Comparison of ENCODE assay signal across 9 cellular contexts in the genomic region with DNA sequence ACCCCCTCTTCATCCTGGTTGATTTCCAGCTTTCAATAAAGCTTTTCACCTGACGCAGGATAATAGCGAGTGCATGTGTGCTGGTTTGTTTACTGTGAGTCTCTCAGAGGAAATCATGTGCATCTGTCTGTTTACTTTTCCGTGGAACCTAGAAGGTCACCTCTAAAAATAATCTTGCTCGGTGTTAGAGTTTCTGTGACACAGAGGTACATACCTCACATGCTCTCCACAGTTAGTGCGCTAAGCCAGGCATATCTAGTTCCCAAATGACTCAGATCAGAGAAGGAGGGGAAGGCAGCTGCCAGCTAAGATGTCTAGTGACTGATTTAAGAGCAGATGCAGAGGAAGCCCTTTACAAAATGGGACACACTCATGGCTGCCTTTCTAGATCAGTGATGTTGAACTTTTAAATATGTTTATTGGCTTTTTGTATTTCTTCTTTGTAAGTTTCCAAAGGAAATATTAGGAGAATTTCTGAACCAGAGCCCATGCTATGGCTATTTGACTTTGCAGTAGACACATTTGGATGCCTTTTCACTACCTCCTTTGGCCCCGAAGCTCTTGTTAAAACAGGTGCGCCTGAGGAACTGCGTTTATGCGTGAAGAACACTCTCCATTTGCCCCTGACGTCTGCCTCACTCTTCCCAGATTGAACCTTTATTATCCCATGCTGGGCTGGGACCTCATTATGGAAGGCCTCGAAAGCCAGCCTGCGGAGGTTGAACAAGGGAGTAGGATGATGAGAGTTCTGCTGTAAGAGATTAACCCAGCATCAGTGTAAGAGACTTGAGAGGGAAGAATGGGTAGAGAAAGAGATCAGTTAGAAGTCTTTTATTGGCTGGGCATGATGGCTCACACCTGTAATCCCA.
A peak's percentile ranks its signal among the peaks of the same experiment; 100 is the strongest.
DNase-seq lines count a peak whose midpoint lies in the region; ATAC-seq, FAIRE-seq and TF ChIP-seq lines count a peak whose summit lies in the region.
"Had no signal": no experiment of that assay in that cellular context is flagged by ENCODE, and none has a peak within 500 bp of the region (broad histone marks: within the 10 kb centered on the region; RNA-seq: fewer than 3 reads in every experiment).

No MANE protein-coding gene starts in this region.

- no peak overlapping the region for H2BK20ac ChIP-seq in IMR-90 (ENCODE audit: low read depth, low read length)

- no peaks in the 10 kb centered on the region for H4K20me1 ChIP-seq in IMR-90 (ENCODE audit: insufficient read depth, low read length)

- no TSS peak for BruUV-seq in IMR-90 (replicated peaks; lab: Mats Ljungman, UMichigan)

- peak; percentile 83 for DNase-seq in IMR-90
- DNase-seq in RWPE1 (ENCODE audit: low spot score): peak; percentile 24
- no peak for DNase-seq in pons (ENCODE audit: low spot score)
- no peak for DNase-seq in T-helper 17 cell
- DNase-seq in NCI-H446 treated with DMSO at 0.1 percent for 48 hours (lab: John Stamatoyannopoulos, UW): no peak

- H3K27ac ChIP-seq in IMR-90 (ENCODE audit: insufficient read depth, low read length) (no peak overlapping the region), RWPE1 (no peak overlapping the region)
- H3K27ac ChIP-seq: SK-N-MC had no signal

- no peak overlapping the region for H3K14ac ChIP-seq in IMR-90 (replicated peaks; ENCODE audit: low read depth, low read length)

- no peaks in the 10 kb centered on the region for H3K36me3 Mint-ChIP-seq in T-helper 17 cell (ENCODE audit: low read depth)

- no peak overlapping the region for H2BK5ac ChIP-seq in IMR-90 (ENCODE audit: low read depth, low read length, poor library complexity, severe bottlenecking)

- no peak overlapping the region for H3K4ac ChIP-seq in IMR-90 (ENCODE audit: low read depth, low read length)

- H3K27me3 Mint-ChIP-seq in T-helper 17 cell: no peaks in the 10 kb centered on the region

- no peak overlapping the region for H4K5ac ChIP-seq in IMR-90 (ENCODE audit: low read depth, low read length)

- in situ Hi-C loops in IMR-90 (cut with MboI; ENCODE audit: low sequenced_read_pairs): no loop called here

- no peak overlapping the region for H3K23ac ChIP-seq in IMR-90 (ENCODE audit: low read depth, low read length)

- no CpG with 5 or more reads among the region's 12 CpGs for WGBS in IMR-90 (ENCODE audit: extremely low coverage in 2 of 2, insufficient read length in 1 of 2), 2 experiments

- CTCF ChIA-PET in IMR-90 (lab: Yijun Ruan, JAX): interaction anchor here (1.3 to 1.5 kb wide), 2 partner anchors 12 to 13 kb away, joined by 3 read pairs; no protein-coding TSS in a partner anchor
- CTCF ChIA-PET in RWPE1 (lab: Yijun Ruan, JAX): no interaction called here

- intact Hi-C loops in IMR-90 (cut with micrococcal nuclease): no loop called here

- H3K9me1 ChIP-seq in IMR-90 (ENCODE audit: insufficient read depth, low read length): no peaks in the 10 kb centered on the region

- H3K18ac ChIP-seq in IMR-90 (ENCODE audit: low read depth, low read length): no peak overlapping the region

- no peaks in the 10 kb centered on the region for H3K36me3 ChIP-seq in IMR-90 (ENCODE audit: control insufficient read depth, insufficient read depth, low read length)

- peaks cover 5% of the 10 kb centered on the region for H3K27me3 ChIP-seq in IMR-90 (ENCODE audit: control insufficient read depth, insufficient read depth, low read length)

- no peak overlapping the region for H4K8ac ChIP-seq in IMR-90 (ENCODE audit: low read depth in 2 of 2, low read length in 2 of 2)

- no peak overlapping the region for H3K4me3 ChIP-seq in IMR-90 (ENCODE audit: insufficient read depth, low read depth, low read length)
- H3K4me3 ChIP-seq: SK-N-MC had no signal

- H4K91ac ChIP-seq in IMR-90 (ENCODE audit: insufficient read depth, low read depth, low read length): no peak overlapping the region

- peak; percentile 87 for ATAC-seq in GM18508 (IDR thresholded peaks at IDR 0.05; ENCODE audit: insufficient read depth, unreplicated experiment)
- ATAC-seq in GM21825 (IDR thresholded peaks at IDR 0.05; ENCODE audit: unreplicated experiment): peak; percentile 99
- ATAC-seq in IMR-90 (ENCODE audit: low read depth): peak; percentile 74
- no peak for ATAC-seq in T-helper 17 cell

- POLR2A ChIA-PET in IMR-90 (lab: Charles Lee; ENCODE audit: unreplicated experiment) (no interaction called here), RWPE1 (lab: Yijun Ruan, JAX; ENCODE audit: low non-redundant PET) (no interaction called here)

- H3K4me1 ChIP-seq in IMR-90 (ENCODE audit: control insufficient read depth, insufficient read depth, low read length): peaks cover 2% of the 10 kb centered on the region

- no peak overlapping the region for H2BK120ac ChIP-seq in IMR-90 (ENCODE audit: low read depth, low read length)

- H3K4me3 Mint-ChIP-seq in T-helper 17 cell: no peak overlapping the region

- no peak overlapping the region for H2BK15ac ChIP-seq in IMR-90 (ENCODE audit: low read depth, low read length)

- no peaks in the 10 kb centered on the region for H3K79me1 ChIP-seq in IMR-90 (ENCODE audit: low read depth in 1 of 2, low read length in 2 of 2)

- peaks cover 5% of the 10 kb centered on the region for H3K4me1 Mint-ChIP-seq in T-helper 17 cell

- peak; percentile 99 for FAIRE-seq in islet of Langerhans (lab: Jason Lieb, UNC)

- TF ChIP-seq RAD21 in IMR-90 (IDR thresholded peaks at IDR 0.05; ENCODE audit: low read length): no peak

- no peak overlapping the region for H2AFZ ChIP-seq in IMR-90 (replicated peaks; ENCODE audit: low read length, poor library complexity)

- TF ChIP-seq CTCF in IMR-90 (conservative IDR thresholded peaks at IDR 0.05; ENCODE audit: low read depth, low read length): no peak
- TF ChIP-seq CTCF in RWPE1 (conservative IDR thresholded peaks at IDR 0.05; ENCODE audit: low read depth): no peak

- peak overlapping the region; percentile 64; the same call in 1 of the 2 replicates for H3K4me2 ChIP-seq in IMR-90 (ENCODE audit: low read depth, low read length)

- H3K27ac Mint-ChIP-seq in T-helper 17 cell: no peak overlapping the region

- no peak overlapping the region for H3K9ac ChIP-seq in IMR-90 (ENCODE audit: low read depth, low read length)

- H2AK9ac ChIP-seq in IMR-90 (replicated peaks; ENCODE audit: low read depth, low read length, poor library complexity): no peak overlapping the region

- no peaks in the 10 kb centered on the region for H3K9me3 ChIP-seq in IMR-90 (ENCODE audit: control insufficient read depth, insufficient read depth, low read length)
- H3K9me3 ChIP-seq in T-helper 17 cell (ENCODE audit: control insufficient read depth, low read length, poor library complexity, severe bottlenecking): no peaks in the 10 kb centered on the region

- no peak for TF ChIP-seq POLR2A in IMR-90 (IDR thresholded peaks at IDR 0.05; ENCODE audit: low read depth, low read length)

- no peak overlapping the region; the same call in 1 of the 2 replicates for H2AK5ac ChIP-seq in IMR-90 (ENCODE audit: low read depth, low read length)

- dilution Hi-C loops in IMR-90 (cut with HindIII; ENCODE audit: low sequenced_read_pairs, unreplicated experiment): no loop called here

- no peak overlapping the region for H3K56ac ChIP-seq in IMR-90 (ENCODE audit: extremely low read depth, insufficient read depth, low read length)

TF ChIP-seq in IMR-90, 13 proteins besides CTCF, POLR2A, EP300 and RAD21:
- TF ChIP-seq CHD1 (IDR thresholded peaks at IDR 0.05; ENCODE audit: low read depth, low read length): no peak
- no peak for TF ChIP-seq RFX5 (IDR thresholded peaks at IDR 0.05; ENCODE audit: low read depth, low read length)
- TF ChIP-seq RCOR1 (IDR thresholded peaks at IDR 0.05; ENCODE audit: insufficient replicate concordance, low read length): no peak
- TF ChIP-seq, protein P1, sequence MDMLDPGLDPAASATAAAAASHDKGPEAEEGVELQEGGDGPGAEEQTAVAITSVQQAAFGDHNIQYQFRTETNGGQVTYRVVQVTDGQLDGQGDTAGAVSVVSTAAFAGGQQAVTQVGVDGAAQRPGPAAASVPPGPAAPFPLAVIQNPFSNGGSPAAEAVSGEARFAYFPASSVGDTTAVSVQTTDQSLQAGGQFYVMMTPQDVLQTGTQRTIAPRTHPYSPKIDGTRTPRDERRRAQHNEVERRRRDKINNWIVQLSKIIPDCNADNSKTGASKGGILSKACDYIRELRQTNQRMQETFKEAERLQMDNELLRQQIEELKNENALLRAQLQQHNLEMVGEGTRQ (IDR thresholded peaks at IDR 0.05; ENCODE audit: low read depth, low read length): no peak
- no peak for TF ChIP-seq NFE2L2 (IDR thresholded peaks at IDR 0.05; ENCODE audit: low read depth, low read length)
- TF ChIP-seq, protein P2, sequence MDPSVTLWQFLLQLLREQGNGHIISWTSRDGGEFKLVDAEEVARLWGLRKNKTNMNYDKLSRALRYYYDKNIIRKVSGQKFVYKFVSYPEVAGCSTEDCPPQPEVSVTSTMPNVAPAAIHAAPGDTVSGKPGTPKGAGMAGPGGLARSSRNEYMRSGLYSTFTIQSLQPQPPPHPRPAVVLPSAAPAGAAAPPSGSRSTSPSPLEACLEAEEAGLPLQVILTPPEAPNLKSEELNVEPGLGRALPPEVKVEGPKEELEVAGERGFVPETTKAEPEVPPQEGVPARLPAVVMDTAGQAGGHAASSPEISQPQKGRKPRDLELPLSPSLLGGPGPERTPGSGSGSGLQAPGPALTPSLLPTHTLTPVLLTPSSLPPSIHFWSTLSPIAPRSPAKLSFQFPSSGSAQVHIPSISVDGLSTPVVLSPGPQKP (IDR thresholded peaks at IDR 0.05; ENCODE audit: borderline replicate concordance, low read depth, low read length): no peak
- no peak for TF ChIP-seq MAZ (IDR thresholded peaks at IDR 0.05; ENCODE audit: borderline replicate concordance, low read depth, low read length)
- TF ChIP-seq SMC3 (IDR thresholded peaks at IDR 0.05; ENCODE audit: low read depth, low read length): no peak
- no peak for TF ChIP-seq MXI1 (IDR thresholded peaks at IDR 0.05; ENCODE audit: borderline replicate concordance, low read depth, low read length)
- TF ChIP-seq MAFK (IDR thresholded peaks at IDR 0.05; ENCODE audit: low read depth, low read length): no peak
- TF ChIP-seq BHLHE40 (IDR thresholded peaks at IDR 0.05; ENCODE audit: low read depth, low read length): no peak
- no peak for TF ChIP-seq CEBPB (IDR thresholded peaks at IDR 0.05; ENCODE audit: low read depth, low read length)
- TF ChIP-seq FOS (IDR thresholded peaks at IDR 0.05; ENCODE audit: low read depth, low read length): no peak

Comparison
In these comparisons a context has a peak if more than half of its experiments do, and no peak if none do; other contexts are left out.
1. DNase-seq: peak in IMR-90 (single experiment) and RWPE1 (single experiment); none in pons (single experiment), T-helper 17 cell (0 of 3) and NCI-H446 treated with DMSO at 0.1 percent for 48 hours (single experiment).